9 cellular contexts compared by ENCODE assay signal in the genomic region with DNA sequence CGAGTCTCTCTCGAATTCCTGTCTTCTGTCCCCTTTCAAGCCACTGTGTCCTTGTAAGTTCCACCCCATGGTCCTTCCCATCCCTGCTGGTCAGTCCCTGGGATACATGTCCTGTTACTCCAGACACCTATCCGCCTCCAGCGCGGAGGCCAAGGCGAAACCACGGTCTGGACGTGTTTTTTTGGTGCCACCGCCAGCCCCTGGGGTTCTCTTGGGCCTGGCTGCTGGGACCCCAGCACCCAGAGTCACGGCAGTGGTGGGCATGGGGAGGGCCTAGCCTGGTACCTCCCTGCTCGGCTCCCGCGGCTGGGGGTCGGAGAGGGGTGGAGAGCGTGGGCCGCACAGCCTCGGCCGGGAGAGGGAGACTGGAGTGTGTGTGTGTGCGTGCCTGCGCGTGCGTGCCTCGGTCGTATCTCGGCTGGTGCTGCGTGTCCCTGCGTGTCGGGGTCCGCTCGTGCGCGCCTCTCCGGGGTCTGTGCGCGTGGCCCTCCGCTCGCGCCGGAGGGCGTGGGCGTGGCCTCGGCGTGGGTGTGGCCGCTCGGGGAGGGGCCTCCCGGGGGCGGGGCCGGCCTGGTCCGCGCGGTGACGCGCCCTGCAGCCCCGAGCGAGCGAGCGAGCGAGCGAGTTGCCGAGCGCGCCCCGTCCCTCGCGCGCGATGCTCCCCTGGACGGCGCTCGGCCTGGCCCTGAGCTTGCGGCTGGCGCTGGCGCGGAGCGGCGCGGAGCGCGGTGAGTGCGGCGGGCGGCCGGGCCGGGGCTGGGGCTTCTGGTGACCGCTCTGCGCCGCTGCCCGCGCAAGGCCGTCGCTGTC. TPM values are rescaled to one million over a fixed set of nuclear protein-coding genes. Genes with fewer than 3 reads are reported as not detected.
DNase-seq lines count a peak whose midpoint lies in the region; TF ChIP-seq lines count a peak whose summit lies in the region.
"Had no signal": no experiment of that assay in that cellular context is flagged by ENCODE, and none has a peak within 500 bp of the region (broad histone marks: within the 10 kb centered on the region; RNA-seq: fewer than 3 reads in every experiment).

A gene with protein sequence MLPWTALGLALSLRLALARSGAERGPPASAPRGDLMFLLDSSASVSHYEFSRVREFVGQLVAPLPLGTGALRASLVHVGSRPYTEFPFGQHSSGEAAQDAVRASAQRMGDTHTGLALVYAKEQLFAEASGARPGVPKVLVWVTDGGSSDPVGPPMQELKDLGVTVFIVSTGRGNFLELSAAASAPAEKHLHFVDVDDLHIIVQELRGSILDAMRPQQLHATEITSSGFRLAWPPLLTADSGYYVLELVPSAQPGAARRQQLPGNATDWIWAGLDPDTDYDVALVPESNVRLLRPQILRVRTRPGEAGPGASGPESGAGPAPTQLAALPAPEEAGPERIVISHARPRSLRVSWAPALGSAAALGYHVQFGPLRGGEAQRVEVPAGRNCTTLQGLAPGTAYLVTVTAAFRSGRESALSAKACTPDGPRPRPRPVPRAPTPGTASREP (plus strand): TSS at position 597 of the 810 bp plus-strand sequence. CDS start 59 bp downstream, at position 656.

- no peaks in the 10 kb centered on the region for H3K79me2 ChIP-seq in neural cell (replicated peaks; ENCODE audit: insufficient read depth, low read length)

- no peak within 1 kb of the TSS for H3K4me2 ChIP-seq in neural cell (ENCODE audit: low read length)

- no peak within 1 kb of the TSS for H3K9ac ChIP-seq in neural cell (ENCODE audit: low read length)

- H3K4me3 ChIP-seq in foreskin fibroblast (ENCODE audit: low read depth in 1 of 2, low read length in 2 of 2) = peak within 1 kb of the TSS; percentile 31 to 57
- peak within 1 kb of the TSS; percentile 51 for H3K4me3 ChIP-seq in neural cell (ENCODE audit: low read length)

- peaks cover 12% of the 10 kb centered on the region for H3K27me3 ChIP-seq in neural cell (ENCODE audit: insufficient read depth, low read depth, low read length)

- H3K9me2 ChIP-seq in neural cell (ENCODE audit: insufficient read depth, low read length) = no peaks in the 10 kb centered on the region

- H3K4me3 Mint-ChIP-seq in stimulated activated naive CD8-positive, alpha-beta T cell treated with anti-CD3 and anti-CD28 coated beads, Interleukin-15, Interleukin-2, amounts not matched to agents 100 ng/mL and 50 ng/mL, for 24 hours = peak within 1 kb of the TSS; percentile 63

- no peak within 1 kb of the TSS for H3K27ac ChIP-seq in neural cell (ENCODE audit: low read length)

- peaks cover 8% of the 10 kb centered on the region for H3K27me3 Mint-ChIP-seq in stimulated activated naive CD8-positive, alpha-beta T cell treated with anti-CD3 and anti-CD28 coated beads, Interleukin-15, Interleukin-2, amounts not matched to agents 100 ng/mL and 50 ng/mL, for 24 hours

- no peak within 1 kb of the TSS for H2AFZ ChIP-seq in neural cell (ENCODE audit: low read depth, low read length)

- no peaks in the 10 kb centered on the region for H4K20me1 ChIP-seq in neural cell (ENCODE audit: insufficient read depth)

- TF ChIP-seq EP300 in neural cell (conservative IDR thresholded peaks at IDR 0.05; ENCODE audit: poor library complexity, severe bottlenecking) = no peak

- no peak for TF ChIP-seq RAD21 in neural cell (conservative IDR thresholded peaks at IDR 0.05)

- H3K36me3 Mint-ChIP-seq in stimulated activated naive CD8-positive, alpha-beta T cell treated with anti-CD3 and anti-CD28 coated beads, Interleukin-15, Interleukin-2, amounts not matched to agents 100 ng/mL and 50 ng/mL, for 24 hours (ENCODE audit: low read depth) = no peaks in the 10 kb centered on the region

- DNase-seq in NCI-H1694 treated with DMSO at 0.1 percent for 48 hours (lab: John Stamatoyannopoulos, UW) (peak; percentile 22), NCI-H1694 (lab: John Stamatoyannopoulos, UW) (no peak), NOMO-1 treated with DMSO at 0.1 percent for 48 hours (lab: John Stamatoyannopoulos, UW; ENCODE audit: unreplicated experiment) (peak; percentile 15), foreskin fibroblast (peak; percentile 62 to 88), GF-D8 (lab: John Stamatoyannopoulos, UW) (no peak)
- DNase-seq in activated naive CD4-positive, alpha-beta T cell treated with Interleukin-2 at 50 U/mL for 16 hours = peak; percentile 62
- DNase-seq: DND-41 had no signal

- H3K9me3 Mint-ChIP-seq in stimulated activated naive CD8-positive, alpha-beta T cell treated with anti-CD3 and anti-CD28 coated beads, Interleukin-15, Interleukin-2, amounts not matched to agents 100 ng/mL and 50 ng/mL, for 24 hours = no peaks in the 10 kb centered on the region

- no peaks in the 10 kb centered on the region for H3K9me3 ChIP-seq in neural cell (ENCODE audit: low read length)

- TF ChIP-seq CTCF in foreskin fibroblast (IDR thresholded peaks at IDR 0.05; ENCODE audit: low read depth, low read length) (no peak), neural cell (IDR thresholded peaks at IDR 0.05; ENCODE audit: poor library complexity, severe bottlenecking) (no peak)

- no peaks in the 10 kb centered on the region for H3F3A ChIP-seq in neural cell (ENCODE audit: insufficient read depth, low read length, poor library complexity, severe bottlenecking)

- H3K27ac Mint-ChIP-seq in stimulated activated naive CD8-positive, alpha-beta T cell treated with anti-CD3 and anti-CD28 coated beads, Interleukin-15, Interleukin-2, amounts not matched to agents 100 ng/mL and 50 ng/mL, for 24 hours = peak within 1 kb of the TSS; percentile 65

- no peaks in the 10 kb centered on the region for H3K36me3 ChIP-seq in neural cell (ENCODE audit: insufficient read depth, low read length)

- H3K4me1 Mint-ChIP-seq in stimulated activated naive CD8-positive, alpha-beta T cell treated with anti-CD3 and anti-CD28 coated beads, Interleukin-15, Interleukin-2, amounts not matched to agents 100 ng/mL and 50 ng/mL, for 24 hours (ENCODE audit: low read depth) = peaks cover 20% of the 10 kb centered on the region

TF ChIP-seq in neural cell, 6 proteins besides CTCF, POLR2A, EP300 and RAD21:
- TF ChIP-seq MXI1 (conservative IDR thresholded peaks at IDR 0.05; ENCODE audit: poor library complexity, severe bottlenecking) (no peak), POLR2AphosphoS5 (IDR thresholded peaks at IDR 0.05) (no peak), TAF1 (IDR thresholded peaks at IDR 0.05; ENCODE audit: low read depth) (no peak), SMC3 (conservative IDR thresholded peaks at IDR 0.05; ENCODE audit: poor library complexity) (no peak), REST (IDR thresholded peaks at IDR 0.05; ENCODE audit: borderline replicate concordance) (no peak), EZH2 (IDR thresholded peaks at IDR 0.05; ENCODE audit: borderline replicate concordance, insufficient read depth, low read length, poor library complexity, severe bottlenecking) (no peak)
TF ChIP-seq in neural cell: peak in this region for 0.

RNA-seq across cellular contexts. Expression of the gene that starts here (rescaled TPM):
- polyA plus RNA-seq in neural cell = 0.88 and 1.4 TPM in 2 replicates
- 0.81 and 1.5 TPM in 2 replicates for polyA minus RNA-seq in neural cell

Comparison
In these comparisons a context has a peak if more than half of its experiments do, and no peak if none do; other contexts are left out.
1. DNase-seq: peak in NCI-H1694 treated with DMSO at 0.1 percent for 48 hours (single experiment), NOMO-1 treated with DMSO at 0.1 percent for 48 hours (single experiment), activated naive CD4-positive, alpha-beta T cell treated with Interleukin-2 at 50 U/mL for 16 hours (single experiment) and foreskin fibroblast (2 of 2); none in NCI-H1694 (single experiment) and GF-D8 (single experiment).